In the genomic region with DNA sequence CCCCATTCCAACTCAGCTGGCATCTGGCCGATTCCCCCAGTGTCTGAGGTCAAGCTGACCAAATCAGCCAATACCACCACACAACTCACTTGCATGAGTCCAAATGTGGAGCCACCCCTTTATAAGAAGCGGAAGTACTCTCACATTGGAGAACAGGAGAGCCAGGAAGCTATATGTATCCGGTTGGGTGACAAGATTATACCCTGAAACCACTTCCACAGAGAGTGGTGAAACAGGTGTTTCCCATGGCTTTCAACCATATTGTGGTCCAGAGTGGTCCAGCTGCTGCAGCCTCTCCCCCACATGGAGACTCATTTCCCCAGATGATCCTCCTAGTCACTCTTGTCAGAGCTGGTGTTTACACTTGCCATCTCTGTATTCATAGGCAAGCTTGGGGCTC, we compare ENCODE assay signal across 1 cellular context.
TF ChIP-seq lines count a peak whose summit lies in the region.

No MANE protein-coding gene starts in this region.

TF ChIP-seq in GM12878, 131 proteins besides CTCF, POLR2A, EP300 and RAD21 (continued from another document):
- TF ChIP-seq IRF3 (IDR thresholded peaks at IDR 0.05), result no peak
- no peak for TF ChIP-seq NR2F1 (conservative IDR thresholded peaks at IDR 0.05)
- TF ChIP-seq GABPA (IDR thresholded peaks at IDR 0.05; ENCODE audit: low read depth), result no peak
TF ChIP-seq in GM12878: peak in this region for 3.
